33 cellular contexts compared by ENCODE assay signal in genomic region chr3:118401887-118402286, GRCh38.
"Had no signal": no experiment of that assay in that cellular context is flagged by ENCODE, and none has a peak within 500 bp of the region (broad histone marks: within the 10 kb centered on the region; RNA-seq: fewer than 3 reads in every experiment).

No MANE protein-coding gene starts in this region.

- FAIRE-seq: astrocyte, TTC549 had no signal

- H3K9me3 ChIP-seq: adrenal gland, body of pancreas, breast epithelium had no signal

- H3K27ac ChIP-seq: adrenal gland, body of pancreas, brain microvascular endothelial cell, breast epithelium, VCaP had no signal

- H3K4me3 ChIP-seq: adrenal gland, body of pancreas, breast epithelium had no signal

- H3K36me3 ChIP-seq: adrenal gland, brain microvascular endothelial cell, breast epithelium had no signal

- H3K4me1 ChIP-seq: adrenal gland, body of pancreas, breast epithelium had no signal

- ATAC-seq: activated CD8-positive, alpha-beta T cell treated with anti-CD3 and anti-CD28 coated beads for 36 hours; activated naive CD4-positive, alpha-beta T cell treated with anti-CD3 and anti-CD28 coated beads, Interleukin-2, amount 50 U/mL, for 72 hours; activated T-cell treated with anti-CD3 and anti-CD28 coated beads, Interleukin-2, amount 50 U/mL, for 4 hours; activated T-cell treated with anti-CD3 and anti-CD28 coated beads, Interleukin-2, amount 50 U/mL, for 72 hours; activated T-helper 17 cell treated with anti-CD3 and anti-CD28 coated beads, Interleukin-2, amount 50 U/mL, for 72 hours; body of pancreas had no signal

- H3K27me3 ChIP-seq: adrenal gland, body of pancreas, brain microvascular endothelial cell, breast epithelium had no signal

- DNase-seq: activated B cell treated with CpG ODN at 0.5 μM for 24 hours; activated CD4-positive, alpha-beta memory T cell treated with anti-CD3 and anti-CD28 coated beads for 36 hours; activated CD4-positive, alpha-beta T cell treated with anti-CD3 and anti-CD28 coated beads for 4 hours; activated CD4-positive, alpha-beta T cell treated with anti-CD3 and anti-CD28 coated beads, Interleukin-2, amount 10 ng/mL, durations not matched to agents 24 days and 14 days; activated CD4-positive, alpha-beta T cell treated with anti-CD3 and anti-CD28 coated beads, Interleukin-2, amount 50 U/mL, for 1 hour; activated CD4-positive, alpha-beta T cell treated with anti-CD3 and anti-CD28 coated beads, Interleukin-2, amount 50 U/mL, for 4 hours; activated CD4-positive, CD25-positive, alpha-beta regulatory T cell treated with anti-CD3 and anti-CD28 coated beads, Interleukin-2, amount 50 U/mL, for 72 hours; activated CD8-positive, alpha-beta memory T cell treated with anti-CD3 and anti-CD28 coated beads, Interleukin-2, amount 50 U/mL, for 4 hours; activated CD8-positive, alpha-beta T cell treated with anti-CD3 and anti-CD28 coated beads for 36 hours; activated effector memory CD4-positive, alpha-beta T cell treated with anti-CD3 and anti-CD28 coated beads, Interleukin-2, amount 50 U/mL, for 16 hours; activated gamma-delta T cell treated with Interleukin-2 at 50 U/mL for 16 hours; activated naive CD4-positive, alpha-beta T cell; activated naive CD4-positive, alpha-beta T cell treated with anti-CD3 and anti-CD28 coated beads for 36 hours; activated naive CD4-positive, alpha-beta T cell treated with anti-CD3 and anti-CD28 coated beads, Interleukin-2, amount 50 U/mL, for 16 hours; activated naive CD8-positive, alpha-beta T cell treated with anti-CD3 and anti-CD28 coated beads for 36 hours; activated T-cell treated with anti-CD3 and anti-CD28 coated beads for 4 hours; activated T-cell treated with anti-CD3 and anti-CD28 coated beads, Interleukin-2, amount 50 U/mL, for 1 hour; activated T-cell treated with anti-CD3 and anti-CD28 coated beads, Interleukin-2, amount 50 U/mL, for 4 hours; activated T-cell treated with anti-CD3 and anti-CD28 coated beads, Interleukin-2, amount 50 U/mL, for 72 hours; adrenal gland; amniotic stem cell; aorta; body of pancreas; brain microvascular endothelial cell; central memory CD4-positive, alpha-beta T cell; T-helper 2 cell; T-helper 9 cell had no signal
